Comparison of ENCODE assay signal across 1 cellular context in the genomic region with DNA sequence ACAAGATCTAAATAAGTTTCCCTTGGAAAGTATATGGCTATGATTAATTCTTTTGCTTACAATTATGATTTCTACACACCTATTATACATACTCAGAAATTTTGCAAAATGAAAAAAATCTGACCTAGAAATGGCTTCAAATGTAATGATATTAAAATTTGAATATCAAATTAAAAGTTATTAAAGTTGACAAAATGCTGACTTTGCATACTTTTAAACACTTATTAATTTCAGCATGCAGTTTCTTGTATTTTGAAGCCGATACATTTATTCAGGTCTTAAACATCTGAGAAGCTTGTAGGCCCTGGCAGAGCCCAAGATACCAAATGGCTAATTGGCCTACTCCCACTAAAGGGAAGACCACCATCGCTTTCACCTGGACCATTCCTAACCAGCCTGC.
TF ChIP-seq lines count a peak whose summit lies in the region.

No MANE protein-coding gene starts in this region.

TF ChIP-seq in HepG2, 621 proteins besides CTCF, POLR2A, EP300 and RAD21:
- TF ChIP-seq MAFF (IDR thresholded peaks at IDR 0.05; ENCODE audit: low read depth, low read length) (peak; percentile 97), KLF6 (CRISPR knock-in tag; IDR thresholded peaks at IDR 0.05) (no peak), MAFK (conservative IDR thresholded peaks at IDR 0.05 in 1 of 2, IDR thresholded peaks at IDR 0.05 in 1 of 2; ENCODE audit: low read length in 2 of 2) (peak; percentile 94 to 99), ZBTB20 (CRISPR knock-in tag; IDR thresholded peaks at IDR 0.05; ENCODE audit: borderline replicate concordance, low read depth) (no peak), ZNF660 (CRISPR knock-in tag; IDR thresholded peaks at IDR 0.05; ENCODE audit: borderline replicate concordance, low read depth) (no peak), REL (CRISPR knock-in tag; conservative IDR thresholded peaks at IDR 0.05) (no peak), MXI1 (IDR thresholded peaks at IDR 0.05; ENCODE audit: borderline replicate concordance, low read depth, low read length) (no peak)
TF ChIP-seq in HepG2: peak in this region for 2.
